ENCODE assay signal across 8 cellular contexts in the genomic region with DNA sequence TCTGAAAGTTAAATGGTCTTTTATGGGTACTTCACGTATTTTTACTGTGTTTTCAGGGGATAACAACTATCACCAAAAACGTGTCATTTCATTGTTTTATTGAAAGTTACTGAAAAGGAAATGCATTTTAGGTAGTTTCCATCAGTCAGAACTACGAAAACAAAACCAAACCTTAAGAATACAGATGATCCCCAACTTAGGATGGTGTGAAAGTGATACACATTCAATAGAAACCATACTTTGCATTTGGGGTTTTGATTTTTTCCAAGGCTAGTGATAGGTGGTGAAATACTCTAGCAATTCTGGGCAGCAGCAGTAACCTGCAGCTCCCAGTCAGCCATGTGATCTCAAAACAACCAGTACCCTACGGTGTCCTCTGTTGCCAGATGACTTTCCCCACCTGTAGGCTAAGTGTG. TPM values are rescaled to one million over a fixed set of nuclear protein-coding genes. Genes with fewer than 3 reads are reported as not detected.
DNase-seq lines count a peak whose midpoint lies in the region; ATAC-seq and TF ChIP-seq lines count a peak whose summit lies in the region.
"Had no signal": no experiment of that assay in that cellular context is flagged by ENCODE, and none has a peak within 500 bp of the region (broad histone marks: within the 10 kb centered on the region; RNA-seq: fewer than 3 reads in every experiment).

No MANE protein-coding gene starts in this region.

- H3K4me1 ChIP-seq in GM23338 (ENCODE audit: insufficient read depth) (peaks cover 9% of the 10 kb centered on the region; the same call in 1 of the 2 replicates), stomach (peaks cover 11 to 46% (median 18%) of the 10 kb centered on the region in 4 donors)

- H3K9me2 ChIP-seq in GM23338 (ENCODE audit: insufficient read depth), result no peaks in the 10 kb centered on the region

- no peaks in the 10 kb centered on the region; the same call in 1 of the 2 replicates for H4K20me1 ChIP-seq in GM23338 (replicated peaks; ENCODE audit: insufficient read depth)

- no peak overlapping the region for H3K4me3 Mint-ChIP-seq in GM23338
- no peak overlapping the region for H3K4me3 Mint-ChIP-seq in natural killer cell

- DNase-seq in GM23338 (ENCODE audit: low spot score) (no peak), natural killer cell (no peak), OCI-M1 (lab: John Stamatoyannopoulos, UW) (no peak), GM03348 (ENCODE audit: low spot score) (no peak), stomach (no peak)
- DNase-seq: adrenal gland had no signal

- H3K9me3 ChIP-seq in stomach, result no peaks in the 10 kb centered on the region
- H3K9me3 ChIP-seq: adrenal gland had no signal

- H3K27ac ChIP-seq in GM23338 (ENCODE audit: low read depth) (no peak overlapping the region), stomach (no peak overlapping the region)
- H3K27ac ChIP-seq: adrenal gland had no signal

- no peaks in the 10 kb centered on the region for H3K79me2 ChIP-seq in GM23338 (replicated peaks; ENCODE audit: insufficient read depth)

- H3K9me3 Mint-ChIP-seq in GM23338 (no peaks in the 10 kb centered on the region; the same call in 2 of the 3 replicates), natural killer cell (no peaks in the 10 kb centered on the region)

- TF ChIP-seq POLR2A in stomach (IDR thresholded peaks at IDR 0.05), result no peak

- no peaks in the 10 kb centered on the region for H3K36me3 ChIP-seq in GM23338 (ENCODE audit: insufficient read depth)
- H3K36me3 ChIP-seq in stomach, result no peaks in the 10 kb centered on the region
- H3K36me3 ChIP-seq: adrenal gland had no signal

- H3K27me3 Mint-ChIP-seq in GM23338 (ENCODE audit: insufficient read depth, low read depth, poor library complexity), result no peaks in the 10 kb centered on the region
- H3K27me3 Mint-ChIP-seq in natural killer cell (ENCODE audit: low read depth in 2 of 2), result no peaks in the 10 kb centered on the region

- no peaks in the 10 kb centered on the region for H3F3A ChIP-seq in GM23338 (replicated peaks; ENCODE audit: low read depth)

- H3K27ac Mint-ChIP-seq in GM23338, result no peak overlapping the region
- H3K27ac Mint-ChIP-seq in natural killer cell, result peak overlapping the region; percentile 25 to 70

- ATAC-seq in GM19035 (IDR thresholded peaks at IDR 0.05; ENCODE audit: unreplicated experiment), result peak; percentile 46
- peak; percentile 38; the same call in 2 of the 3 replicates for ATAC-seq in GM23338
- peak; percentile 50 for ATAC-seq in HG03520 (IDR thresholded peaks at IDR 0.05; ENCODE audit: unreplicated experiment)
- ATAC-seq in natural killer cell, result peak in 2 of 3 donors; percentile 19 to 23

- no peak overlapping the region for H2AFZ ChIP-seq in GM23338

- no peak overlapping the region for H3K4me2 ChIP-seq in GM23338

- H3K36me3 Mint-ChIP-seq in GM23338 (ENCODE audit: low read depth) (no peaks in the 10 kb centered on the region), natural killer cell (no peaks in the 10 kb centered on the region)

- TF ChIP-seq CTCF in GM23338 (conservative IDR thresholded peaks at IDR 0.05; ENCODE audit: low read depth in 2 of 2), result no peak
- no peak for TF ChIP-seq CTCF in natural killer cell (IDR thresholded peaks at IDR 0.05)
- no peak for TF ChIP-seq CTCF in stomach (IDR thresholded peaks at IDR 0.05)

- 73 to 82% (median 79%) methylated on average over 4 of the region's 4 CpGs for WGBS in stomach, 5 donors

- H3K4me1 Mint-ChIP-seq in GM23338 (peaks cover 7% of the 10 kb centered on the region), natural killer cell (peaks cover 71 to 72% of the 10 kb centered on the region in 2 donors)

- H3K27me3 ChIP-seq in GM23338 (ENCODE audit: insufficient read depth) (no peaks in the 10 kb centered on the region), stomach (no peaks in the 10 kb centered on the region)
- H3K27me3 ChIP-seq: adrenal gland had no signal

- intact Hi-C loops in natural killer cell (cut with micrococcal nuclease), result loop anchor here (5.0 to 10.0 kb wide), 2 partner anchors 87 to 219 kb away; no protein-coding TSS in a partner anchor
- intact Hi-C loops in stomach (cut with DNase I; ENCODE audit: low total_unique reads), result no loop called here

- H3K4me3 ChIP-seq in GM23338 (no peak overlapping the region), stomach (no peak overlapping the region)
- H3K4me3 ChIP-seq: adrenal gland had no signal

- no peak for TF ChIP-seq EP300 in stomach (IDR thresholded peaks at IDR 0.05)

TF ChIP-seq in GM23338, 12 proteins besides CTCF, POLR2A, EP300 and RAD21 (continues in another document):
- TF ChIP-seq ZNF114 (CRISPR knock-in tag; IDR thresholded peaks at IDR 0.05) (no peak), EZH2 (IDR thresholded peaks at IDR 0.05; ENCODE audit: low read depth, unreplicated experiment) (no peak), STAT1 (IDR thresholded peaks at IDR 0.05; ENCODE audit: unreplicated experiment) (no peak), NANOG (IDR thresholded peaks at IDR 0.05; ENCODE audit: borderline replicate concordance) (no peak), POLR2AphosphoS5 (IDR thresholded peaks at IDR 0.05; ENCODE audit: low read depth) (no peak), CREB1 (CRISPR knock-in tag; IDR thresholded peaks at IDR 0.05; ENCODE audit: low read depth) (no peak), EZH2phosphoT487 (IDR thresholded peaks at IDR 0.05; ENCODE audit: unreplicated experiment) (no peak), JUNB (IDR thresholded peaks at IDR 0.05; ENCODE audit: unreplicated experiment) (no peak)
- TF ChIP-seq, protein P1, sequence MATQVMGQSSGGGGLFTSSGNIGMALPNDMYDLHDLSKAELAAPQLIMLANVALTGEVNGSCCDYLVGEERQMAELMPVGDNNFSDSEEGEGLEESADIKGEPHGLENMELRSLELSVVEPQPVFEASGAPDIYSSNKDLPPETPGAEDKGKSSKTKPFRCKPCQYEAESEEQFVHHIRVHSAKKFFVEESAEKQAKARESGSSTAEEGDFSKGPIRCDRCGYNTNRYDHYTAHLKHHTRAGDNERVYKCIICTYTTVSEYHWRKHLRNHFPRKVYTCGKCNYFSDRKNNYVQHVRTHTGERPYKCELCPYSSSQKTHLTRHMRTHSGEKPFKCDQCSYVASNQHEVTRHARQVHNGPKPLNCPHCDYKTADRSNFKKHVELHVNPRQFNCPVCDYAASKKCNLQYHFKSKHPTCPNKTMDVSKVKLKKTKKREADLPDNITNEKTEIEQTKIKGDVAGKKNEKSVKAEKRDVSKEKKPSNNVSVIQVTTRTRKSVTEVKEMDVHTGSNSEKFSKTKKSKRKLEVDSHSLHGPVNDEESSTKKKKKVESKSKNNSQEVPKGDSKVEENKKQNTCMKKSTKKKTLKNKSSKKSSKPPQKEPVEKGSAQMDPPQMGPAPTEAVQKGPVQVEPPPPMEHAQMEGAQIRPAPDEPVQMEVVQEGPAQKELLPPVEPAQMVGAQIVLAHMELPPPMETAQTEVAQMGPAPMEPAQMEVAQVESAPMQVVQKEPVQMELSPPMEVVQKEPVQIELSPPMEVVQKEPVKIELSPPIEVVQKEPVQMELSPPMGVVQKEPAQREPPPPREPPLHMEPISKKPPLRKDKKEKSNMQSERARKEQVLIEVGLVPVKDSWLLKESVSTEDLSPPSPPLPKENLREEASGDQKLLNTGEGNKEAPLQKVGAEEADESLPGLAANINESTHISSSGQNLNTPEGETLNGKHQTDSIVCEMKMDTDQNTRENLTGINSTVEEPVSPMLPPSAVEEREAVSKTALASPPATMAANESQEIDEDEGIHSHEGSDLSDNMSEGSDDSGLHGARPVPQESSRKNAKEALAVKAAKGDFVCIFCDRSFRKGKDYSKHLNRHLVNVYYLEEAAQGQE (IDR thresholded peaks at IDR 0.05; ENCODE audit: unreplicated experiment), result no peak

RNA-seq across cellular contexts. Expression of gene EFHC1, which starts 25.9 kb away (rescaled TPM):
- total RNA-seq in GM23338 (2014; rRNA removed; shearing (Covaris generic)), result 23.8 and 24.3 TPM in 2 replicates
- polyA plus RNA-seq in GM23338 (2016; fragmentation: Nextera tagmentation; extraction: Ambion mirVana), result 22.0 and 28.0 TPM in 2 replicates
- 10 to 100 TPM; 10.7 to 20.9 (median 13.7) TPM for total RNA-seq in natural killer cell
- total RNA-seq in stomach, result 10 to 100 TPM in 4 of 5 donors, 1 to 10 TPM in 1; 9.3 to 54.3 (median 50.4) TPM
- 10 to 100 TPM in 1 of 3 donors, 1 to 10 TPM in 2; 7.2 to 28.1 (median 7.8) TPM for polyA plus RNA-seq in stomach

RNA-seq across cellular contexts. Expression of gene PAQR8, which starts 32.3 kb away (rescaled TPM):
- total RNA-seq in GM23338 (2014; rRNA removed; shearing (Covaris generic)), result 10.8 and 11.2 TPM in 2 replicates
- 3.6 and 3.7 TPM in 2 replicates for polyA plus RNA-seq in GM23338 (2016; fragmentation: Nextera tagmentation; extraction: Ambion mirVana)
- 1 to 10 TPM; 2.4 to 5.0 (median 4.6) TPM for total RNA-seq in natural killer cell
- 10 to 100 TPM; 14.6 to 46.1 (median 19.6) TPM for total RNA-seq in stomach
- polyA plus RNA-seq in stomach, result 1 to 10 TPM; 4.0 to 5.2 (median 5.2) TPM
